ENCODE assay signal across 10 cellular contexts in genomic region chr21:15365751-15366392, GRCh38.
"Had no signal": no experiment of that assay in that cellular context is flagged by ENCODE, and none has a peak within 500 bp of the region (broad histone marks: within the 10 kb centered on the region; RNA-seq: fewer than 3 reads in every experiment).

No MANE protein-coding gene starts in this region.

- H2AFZ ChIP-seq: parathyroid adenoma had no signal

- H3K9me3 ChIP-seq: uterus had no signal

- H3K9ac ChIP-seq: parathyroid adenoma had no signal

- H3K4me1 ChIP-seq: ascending aorta, gastroesophageal sphincter, parathyroid adenoma, uterus had no signal

- H3K27me3 ChIP-seq: ascending aorta, cardiac muscle cell, gastroesophageal sphincter, uterus had no signal

- DNase-seq: activated CD4-positive, alpha-beta memory T cell treated with anti-CD3 and anti-CD28 coated beads for 36 hours; activated T-cell treated with anti-CD3 and anti-CD28 coated beads, Interleukin-2, amount 50 U/mL, for 48 hours; kidney glomerular epithelial cell; T1000; uterus had no signal

- H3K27ac ChIP-seq: ascending aorta, cardiac muscle cell, gastroesophageal sphincter, parathyroid adenoma, skin epidermis, uterus had no signal

- H3K4me3 ChIP-seq: ascending aorta, cardiac muscle cell, gastroesophageal sphincter, skin epidermis, uterus had no signal

- H3K79me2 ChIP-seq: parathyroid adenoma had no signal

- H3K36me3 ChIP-seq: ascending aorta, cardiac muscle cell, gastroesophageal sphincter, uterus had no signal
